Comparison of ENCODE assay signal across 24 cellular contexts in genomic region chr7:49112222-49112621, GRCh38.
"Had no signal": no experiment of that assay in that cellular context is flagged by ENCODE, and none has a peak within 500 bp of the region (broad histone marks: within the 10 kb centered on the region; RNA-seq: fewer than 3 reads in every experiment).

No MANE protein-coding gene starts in this region.

- DNase-seq: cerebellar nuclear complex; cortex of kidney; effector memory CD8-positive, alpha-beta T cell; erythroblast; esophagus squamous epithelium; foreskin melanocyte; glutamatergic neuron; kidney; left lung; lower lobe of right lung; natural killer cell; pancreas; retina; stimulated activated CD4-positive, alpha-beta T cell treated with anti-CD3 and anti-CD28 coated beads, Interleukin-12 subunit alpha, Interleukin-12 subunit beta, amount 100 ng/mL, for 4 hours; stimulated activated CD4-positive, alpha-beta T cell treated with anti-CD3 and anti-CD28 coated beads, Interleukin-1b, Interleukin-23, amount 100 ng/mL, for 48 hours; stimulated activated CD4-positive, alpha-beta T cell treated with anti-CD3 and anti-CD28 coated beads, Interleukin-4, amount 100 ng/mL, for 1 hour; stimulated activated CD8-positive, alpha-beta memory T cell treated with anti-CD3 and anti-CD28 coated beads, Interleukin-4, amount 100 ng/mL, for 48 hours; stimulated activated naive CD4-positive, alpha-beta T cell treated with Interleukin-2 at 50 U/mL for 16 hours; stomach; testis; tibial artery had no signal

- H3K27me3 ChIP-seq: esophagus squamous epithelium, left lung, neutrophil, pancreas, stomach, testis, tibial artery had no signal

- H3K36me3 ChIP-seq: esophagus squamous epithelium, left lung, lower lobe of right lung, neutrophil, pancreas, stomach, tibial artery had no signal

- H3K27ac ChIP-seq: esophagus squamous epithelium, left lung, lower lobe of right lung, neutrophil, pancreas, stomach, testis, tibial artery had no signal

- H3K9me3 ChIP-seq: left lung, lower lobe of right lung, neutrophil, pancreas, testis had no signal

- H3K4me3 ChIP-seq: esophagus squamous epithelium, left lung, lower lobe of right lung, pancreas, smooth muscle cell, stomach, testis, tibial artery had no signal

- H3K4me1 ChIP-seq: esophagus squamous epithelium, left lung, lower lobe of right lung, pancreas, stomach, testis, tibial artery had no signal

- ATAC-seq: effector memory CD8-positive, alpha-beta T cell; left lung; lower lobe of right lung; natural killer cell; pancreas; sciatic nerve had no signal
